ENCODE assay signal across 9 cellular contexts in the genomic region with DNA sequence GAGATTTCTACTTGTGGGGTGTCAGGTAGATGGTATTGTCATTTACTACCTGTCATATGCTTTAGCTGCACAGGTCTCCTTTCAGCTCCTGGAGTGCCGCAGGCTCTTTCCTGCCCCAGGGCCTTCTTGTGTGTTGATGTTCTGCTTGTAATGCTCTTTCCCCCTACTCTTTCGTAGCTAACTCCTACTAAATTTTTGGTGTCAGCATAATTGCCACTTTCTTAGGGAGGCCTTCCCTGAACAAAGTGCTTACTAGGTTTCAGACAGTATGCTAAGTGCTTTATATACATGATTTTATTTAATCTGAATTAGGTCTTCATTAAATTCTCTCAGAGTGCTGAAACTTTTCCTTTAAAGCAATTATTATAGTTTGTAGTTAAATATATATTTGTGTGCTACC.
"Had no signal": no experiment of that assay in that cellular context is flagged by ENCODE, and none has a peak within 500 bp of the region (broad histone marks: within the 10 kb centered on the region; RNA-seq: fewer than 3 reads in every experiment).

No MANE protein-coding gene starts in this region.

- FAIRE-seq: H1, H54, HTR-8/SVneo had no signal

- H3K9ac ChIP-seq: KMS-11 had no signal

- ATAC-seq: GM23338 had no signal

- H3K4me2 ChIP-seq: GM23338, KMS-11 had no signal

- DNase-seq: H9, HCEC 1CT, Karpas-422, KBM-7 had no signal

- H3K27ac ChIP-seq: KMS-11 had no signal

- H3K4me3 ChIP-seq: GM23338 had no signal

- H2AFZ ChIP-seq: GM23338 had no signal
